In the genomic region with DNA sequence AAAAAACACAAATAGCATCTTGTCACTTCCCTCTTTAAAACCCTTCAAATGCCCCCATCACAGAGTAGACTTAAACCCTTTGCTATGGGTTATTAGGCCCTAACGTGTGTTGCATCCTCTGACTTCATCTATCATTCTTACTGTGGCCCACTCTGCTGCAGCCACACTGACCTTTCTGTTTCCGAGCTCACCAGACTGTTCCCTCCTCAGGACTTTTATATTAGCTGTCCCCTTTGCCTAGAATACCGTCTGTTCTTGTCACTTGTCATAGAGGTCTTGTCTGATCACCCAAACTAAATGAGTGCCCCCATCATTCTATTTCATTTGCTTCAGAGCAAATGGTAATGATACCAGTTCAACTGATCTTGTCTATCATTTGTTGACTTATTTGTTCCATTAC, we compare ENCODE assay signal across 8 cellular contexts. TPM values are rescaled to one million over a fixed set of nuclear protein-coding genes. Genes with fewer than 3 reads are reported as not detected.
DNase-seq lines count a peak whose midpoint lies in the region; ATAC-seq and TF ChIP-seq lines count a peak whose summit lies in the region.

No MANE protein-coding gene starts in this region.

- H3K4me3 ChIP-seq in right atrium auricular region (peak overlapping the region; percentile 88 to 90), mammary epithelial cell (replicated peaks in 1 of 3; ENCODE audit: insufficient read depth in 1 of 3, low read depth in 2 of 3, low read length in 3 of 3) (peak overlapping the region; percentile 83 to 98 (median 88)), mononuclear cell (ENCODE audit: low read length) (peak overlapping the region; percentile 89)

- WGBS in mammary epithelial cell (ENCODE audit: low coverage, missing lambda C conversion rate): 9% methylated on average over 3 of the region's 3 CpGs

- in situ Hi-C loops in mammary epithelial cell (cut with MboI; ENCODE audit: low sequenced_read_pairs in 2 of 2): no loop called here

- H4K20me1 ChIP-seq in mammary epithelial cell (ENCODE audit: insufficient read depth, low read length): no peaks in the 10 kb centered on the region

- peak overlapping the region; percentile 96 for H2AFZ ChIP-seq in mammary epithelial cell (ENCODE audit: low read depth, low read length)

- H3K79me2 ChIP-seq in mammary epithelial cell (ENCODE audit: insufficient read depth, low read length): peaks cover 75% of the 10 kb centered on the region

- H3K4me2 ChIP-seq in mammary epithelial cell (ENCODE audit: insufficient read depth, low read depth, low read length): peak overlapping the region; percentile 85

- H3K27me3 ChIP-seq in right atrium auricular region (no peaks in the 10 kb centered on the region), mammary epithelial cell (ENCODE audit: insufficient read depth, low read length) (no peaks in the 10 kb centered on the region), mononuclear cell (ENCODE audit: insufficient read depth, low read length) (no peaks in the 10 kb centered on the region)

- CTCF ChIA-PET in mammary epithelial cell (lab: Charles Lee; ENCODE audit: low non-redundant PET): no interaction called here

- ATAC-seq in left cardiac atrium (no peak), GM18858 (IDR thresholded peaks at IDR 0.05; ENCODE audit: unreplicated experiment) (no peak), GM18909 (IDR thresholded peaks at IDR 0.05; ENCODE audit: poor library complexity, unreplicated experiment) (no peak)

- peak overlapping the region; percentile 99 for H3K27ac ChIP-seq in right atrium auricular region
- H3K27ac ChIP-seq in mammary epithelial cell (ENCODE audit: insufficient read depth, low read depth, low read length): peak overlapping the region; percentile 96

- H3K4me1 ChIP-seq in right atrium auricular region (peaks cover 0 to 58% of the 10 kb centered on the region in 2 donors), mammary epithelial cell (ENCODE audit: insufficient read depth, low read length) (peaks cover 51% of the 10 kb centered on the region), mononuclear cell (ENCODE audit: insufficient read depth, low read length) (peaks cover 47% of the 10 kb centered on the region)

- H3K36me3 ChIP-seq in right atrium auricular region (no peaks in the 10 kb centered on the region), mammary epithelial cell (ENCODE audit: insufficient read depth, low read length) (no peaks in the 10 kb centered on the region)

- H3K9me3 ChIP-seq in right atrium auricular region: no peaks in the 10 kb centered on the region
- H3K9me3 ChIP-seq in mammary epithelial cell (replicated peaks; ENCODE audit: insufficient read depth, low read length): no peaks in the 10 kb centered on the region
- H3K9me3 ChIP-seq in mononuclear cell (ENCODE audit: low read depth, low read length): no peaks in the 10 kb centered on the region

- intact Hi-C loops in left cardiac atrium (cut with DNase I): no loop called here
- intact Hi-C loops in mammary epithelial cell (cut with micrococcal nuclease): no loop called here

- DNase-seq in right atrium auricular region (ENCODE audit: low spot score) (no peak), left cardiac atrium (no peak), mammary epithelial cell (no peak), DMS53 (lab: John Stamatoyannopoulos, UW) (no peak), cerebellar nuclear complex (lab: John Stamatoyannopoulos, UW) (no peak)

- no TSS peak for BruUV-seq in mammary epithelial cell (replicated peaks; lab: Mats Ljungman, UMichigan)

- no peak for TF ChIP-seq CTCF in right atrium auricular region (IDR thresholded peaks at IDR 0.05)
- no peak for TF ChIP-seq CTCF in mammary epithelial cell (conservative IDR thresholded peaks at IDR 0.05 in 1 of 2, IDR thresholded peaks at IDR 0.05 in 1 of 2; ENCODE audit: extremely low read depth in 1 of 2, insufficient read depth in 1 of 2, low read depth in 1 of 2, low read length in 2 of 2)

- H3K9ac ChIP-seq in mammary epithelial cell (ENCODE audit: insufficient read depth, low read length): peak overlapping the region; percentile 97

- dilution Hi-C loops in mammary epithelial cell (cut with HindIII; ENCODE audit: low sequenced_read_pairs): no loop called here

RNA-seq across cellular contexts. Expression of a gene that starts 0.9 kb away (rescaled TPM):
- total RNA-seq in right atrium auricular region (10 to 100 TPM; 33.1 to 55.3 TPM), left cardiac atrium (10 to 100 TPM; 41.1 to 69.7 TPM), mammary epithelial cell (100 to 1,000 TPM in 1 of 2 donors, 10 to 100 TPM in 1; 86.6 to 105 TPM), mononuclear cell (88.2 TPM)
- 51.5 TPM for polyA plus RNA-seq in mammary epithelial cell
- polyA minus RNA-seq in mammary epithelial cell: 81.8 TPM

RNA-seq across cellular contexts. Expression of a gene that starts 47.1 kb away (rescaled TPM):
- total RNA-seq in right atrium auricular region (1 to 10 TPM; 6.4 to 7.4 TPM), left cardiac atrium (10 to 100 TPM; 10.7 to 12.3 TPM), mammary epithelial cell (10 to 100 TPM; 18.7 to 40.9 TPM), mononuclear cell (9.3 TPM)
- 48.0 TPM for polyA plus RNA-seq in mammary epithelial cell
- 86.5 TPM for polyA minus RNA-seq in mammary epithelial cell
